Comparison of ENCODE assay signal across 8 cellular contexts in the genomic region with DNA sequence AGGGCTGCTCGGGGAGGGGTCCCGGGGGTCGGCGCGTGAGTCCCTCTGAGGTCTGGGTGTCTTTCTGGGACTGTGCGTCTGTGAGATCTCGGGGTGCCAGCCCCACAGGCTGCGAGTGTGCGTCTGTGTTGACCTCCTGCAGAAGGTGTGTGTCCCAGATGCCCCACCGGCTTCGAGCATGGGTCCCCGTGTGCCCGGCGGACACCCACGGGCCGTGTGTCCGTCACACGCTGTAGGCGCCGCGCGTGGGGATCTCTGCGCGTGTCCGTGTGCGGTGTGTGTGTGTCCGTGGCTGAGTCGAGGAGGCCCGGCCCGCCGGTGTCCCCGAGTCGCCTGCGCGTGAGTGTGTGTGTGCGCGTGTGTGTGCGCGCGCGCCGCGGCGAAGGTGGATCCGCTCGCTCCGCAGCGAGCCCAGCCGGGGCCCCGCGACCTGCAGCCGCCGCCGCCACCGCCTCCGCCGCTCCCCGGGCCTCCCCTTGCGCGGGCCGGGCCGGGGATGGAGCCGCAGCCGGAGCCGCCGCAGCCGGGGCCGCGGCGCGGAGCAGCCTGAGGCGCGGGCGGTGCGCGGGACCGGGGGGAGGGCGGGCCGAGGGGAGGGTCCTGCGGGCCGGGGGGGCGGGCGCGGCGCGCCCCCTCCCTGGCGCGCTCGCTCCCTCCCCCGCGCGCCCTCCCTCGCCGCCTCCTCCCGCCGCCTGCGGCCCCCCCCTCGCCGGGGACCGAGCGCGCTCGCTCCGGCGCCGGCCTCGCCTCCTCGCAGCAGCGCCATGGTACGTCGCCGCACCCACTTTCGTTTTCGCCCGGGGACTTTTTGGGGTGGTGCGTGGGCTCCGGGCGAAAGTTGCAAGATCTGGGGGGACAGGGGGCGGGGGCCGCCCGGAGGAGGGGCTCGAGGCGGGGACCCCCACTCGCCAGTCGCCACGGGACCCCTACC. TPM values are rescaled to one million over a fixed set of nuclear protein-coding genes. Genes with fewer than 3 reads are reported as not detected.
DNase-seq lines count a peak whose midpoint lies in the region; ATAC-seq and TF ChIP-seq lines count a peak whose summit lies in the region.

No MANE protein-coding gene starts in this region.

- H3K36me3 Mint-ChIP-seq in CD4-positive, alpha-beta memory T cell: peaks cover 0 to 8% of the 10 kb centered on the region in 2 donors

- peak overlapping the region; percentile 82 to 88 (median 86) for H3K4me3 Mint-ChIP-seq in CD4-positive, alpha-beta memory T cell

- POLR2A ChIA-PET in CD4-positive, alpha-beta memory T cell (lab: Charles Lee; ENCODE audit: partially characterized antibody): interaction anchor here (1.3 to 1.6 kb wide), 3 partner anchors 9 to 21 kb away, joined by 3 to 9 read pairs (median 3); no protein-coding TSS in a partner anchor
- POLR2A ChIA-PET in HEK293 (lab: Yijun Ruan, JAX): no interaction called here

- H3K36me3 ChIP-seq in CD4-positive, alpha-beta memory T cell (ENCODE audit: insufficient read depth, low read length): no peaks in the 10 kb centered on the region
- no peaks in the 10 kb centered on the region for H3K36me3 ChIP-seq in HEK293 (ENCODE audit: control insufficient read depth in 2 of 2, insufficient read depth in 1 of 2, low read length in 2 of 2)
- no peaks in the 10 kb centered on the region for H3K36me3 ChIP-seq in spleen

- peaks cover 20 to 50% (median 32%) of the 10 kb centered on the region in 4 donors for H3K4me1 Mint-ChIP-seq in CD4-positive, alpha-beta memory T cell

- no peak for TF ChIP-seq POLR2A in spleen (IDR thresholded peaks at IDR 0.05)

- TF ChIP-seq CTCF in HEK293 (tag by site-specific recombination; IDR thresholded peaks at IDR 0.05) (no peak), astrocyte of the spinal cord (IDR thresholded peaks at IDR 0.05; ENCODE audit: low read depth, low read length) (no peak), spleen (IDR thresholded peaks at IDR 0.05 in 8 of 11, conservative IDR thresholded peaks at IDR 0.05 in 3 of 11) (no peak)

- H3K9me3 Mint-ChIP-seq in CD4-positive, alpha-beta memory T cell: peaks cover 0 to 6% (median 0%) of the 10 kb centered on the region in 8 donors

- no peaks in the 10 kb centered on the region for H3K27me3 Mint-ChIP-seq in CD4-positive, alpha-beta memory T cell

- H3K27ac ChIP-seq in CD4-positive, alpha-beta memory T cell (ENCODE audit: low read depth, low read length): peak overlapping the region; percentile 64
- H3K27ac ChIP-seq in HEK293 (ENCODE audit: extremely low read depth, low read depth, low read length) (peak overlapping the region; percentile 22; the same call in 1 of the 2 replicates), spleen (peak overlapping the region; percentile 84 to 97 (median 96))

- H3K27ac Mint-ChIP-seq in CD4-positive, alpha-beta memory T cell: peak overlapping the region; percentile 22 to 91 (median 63)

- in situ Hi-C loops in astrocyte of the spinal cord (cut with HindIII; ENCODE audit: low sequenced_read_pairs): no loop called here

- ATAC-seq in HG03196 (IDR thresholded peaks at IDR 0.05; ENCODE audit: unreplicated experiment) (no peak), GM19328 (IDR thresholded peaks at IDR 0.05; ENCODE audit: unreplicated experiment) (no peak)

- no peaks in the 10 kb centered on the region for H3K27me3 ChIP-seq in CD4-positive, alpha-beta memory T cell (ENCODE audit: insufficient read depth, low read length)
- peaks cover 0 to 11% (median 0%) of the 10 kb centered on the region in 7 donors for H3K27me3 ChIP-seq in spleen (replicated peaks in 1 of 7)

- intact Hi-C loops in CD4-positive, alpha-beta memory T cell (cut with micrococcal nuclease): loop anchor here (2.0 kb wide), 1 partner anchor 20 kb away; no protein-coding TSS in a partner anchor
- intact Hi-C loops in spleen (cut with DNase I; ENCODE audit: low total_unique reads): no loop called here

- no peaks in the 10 kb centered on the region for H3K9me3 ChIP-seq in CD4-positive, alpha-beta memory T cell (ENCODE audit: control insufficient read depth in 1 of 2, low read length in 2 of 2)
- H3K9me3 ChIP-seq in HEK293 (ENCODE audit: control insufficient read depth, insufficient read depth, low read depth, low read length) (no peaks in the 10 kb centered on the region), spleen (peaks cover 0 to 14% (median 2%) of the 10 kb centered on the region in 8 donors)

- WGBS in spleen, 5 donors: 0 to 2% (median 0%) methylated on average over 22 to 120 of the region's 126 CpGs

- CTCF ChIA-PET in CD4-positive, alpha-beta memory T cell (lab: Charles Lee; ENCODE audit: partially characterized antibody): no interaction called here
- CTCF ChIA-PET in HEK293 (lab: Yijun Ruan, JAX): no interaction called here

- H3K4me3 ChIP-seq in CD4-positive, alpha-beta memory T cell (ENCODE audit: low read length in 2 of 2): peak overlapping the region; percentile 34 to 68
- H3K4me3 ChIP-seq in HEK293 (ENCODE audit: low read depth, low read length) (peak overlapping the region; percentile 61), astrocyte of the spinal cord (ENCODE audit: low read depth, low read length) (peak overlapping the region; percentile 60), spleen (peak overlapping the region; percentile 28 to 98 (median 94))

- DNase-seq in CD4-positive, alpha-beta memory T cell: peak; percentile 70 to 80 (median 76)
- DNase-seq in T-helper 2 cell: peak; percentile 47 to 81 (median 58)
- peak; percentile 43 for DNase-seq in astrocyte of the spinal cord (ENCODE audit: low read depth, low spot score)
- DNase-seq in iPS-NIHi11 (ENCODE audit: low spot score): peak; percentile 79
- peak; percentile 93 for DNase-seq in spleen

- peaks cover 23% of the 10 kb centered on the region for H3K4me1 ChIP-seq in CD4-positive, alpha-beta memory T cell (ENCODE audit: insufficient read depth, low read length)
- H3K4me1 ChIP-seq in HEK293 (ENCODE audit: control insufficient read depth, insufficient read depth, low read length) (peaks cover 3% of the 10 kb centered on the region; the same call in 1 of the 2 replicates), spleen (peaks cover 0 to 58% (median 39%) of the 10 kb centered on the region in 6 donors)

TF ChIP-seq in HEK293, 187 proteins besides CTCF, POLR2A, EP300 and RAD21 (continues in another document):
- TF ChIP-seq ZNF645 (tag by site-specific recombination; IDR thresholded peaks at IDR 0.05) (0 out of 2 replicates have a peak, but pooled peaks have one; percentile 37), ZNF76 (tag by site-specific recombination; IDR thresholded peaks at IDR 0.05; ENCODE audit: borderline replicate concordance, low read depth) (peak; percentile 50), ZNF146 (tag by site-specific recombination; IDR thresholded peaks at IDR 0.05) (no peak), ZNF561 (tag by site-specific recombination; IDR thresholded peaks at IDR 0.05; ENCODE audit: borderline replicate concordance) (no peak), GLI2 (tag by site-specific recombination; IDR thresholded peaks at IDR 0.05; ENCODE audit: borderline replicate concordance, low read depth) (no peak), KLF7 (tag by site-specific recombination; IDR thresholded peaks at IDR 0.05; ENCODE audit: borderline replicate concordance) (no peak), GLIS1 (tag by site-specific recombination; IDR thresholded peaks at IDR 0.05) (peak; percentile 71; the same call in 1 of the 2 replicates), ZNF335 (tag by site-specific recombination; conservative IDR thresholded peaks at IDR 0.05) (peak; percentile 58), ZNF585B (tag by site-specific recombination; IDR thresholded peaks at IDR 0.05) (no peak), ZNF366 (tag by site-specific recombination; conservative IDR thresholded peaks at IDR 0.05) (no peak), ZNF791 (tag by site-specific recombination; IDR thresholded peaks at IDR 0.05) (no peak), ZSCAN18 (tag by site-specific recombination; IDR thresholded peaks at IDR 0.05) (no peak), ZNF169 (tag by site-specific recombination; IDR thresholded peaks at IDR 0.05) (no peak), ZIC2 (tag by site-specific recombination; IDR thresholded peaks at IDR 0.05) (peak; percentile 25; the same call in 1 of the 2 replicates), KLF17 (tag by site-specific recombination; IDR thresholded peaks at IDR 0.05) (0 out of 2 replicates have a peak, but pooled peaks have one; percentile 53), ZNF16 (tag by site-specific recombination; IDR thresholded peaks at IDR 0.05; ENCODE audit: low read depth) (no peak)

RNA-seq across cellular contexts. Expression of gene NFIC, which starts 7.2 kb away (rescaled TPM):
- 10 to 100 TPM; 30.3 to 30.9 TPM for total RNA-seq in CD4-positive, alpha-beta memory T cell
- polyA plus RNA-seq in CD4-positive, alpha-beta memory T cell: 10 to 100 TPM in 1 of 2 donors, 1 to 10 TPM in 1; 1.9 to 18.9 TPM
- 100 to 1,000 TPM in 2 of 7 donors, 10 to 100 TPM in 5; 65.4 to 125 (median 77.1) TPM for total RNA-seq in spleen
- polyA plus RNA-seq in spleen: 10 to 100 TPM in 1 of 3 donors, 1 to 10 TPM in 2; 4.1 to 23.4 (median 4.2) TPM

Comparison
In these comparisons a context has a peak if more than half of its experiments do, and no peak if none do; other contexts are left out.
1. DNase-seq: peak in every context shown above with its lines; median percentile 93 in spleen; 79 in iPS-NIHi11; 76 in CD4-positive, alpha-beta memory T cell; 58 in T-helper 2 cell; 43 in astrocyte of the spinal cord.
2. H3K27ac ChIP-seq: peak in every context shown above with its lines; median percentile 96 in spleen; 64 in CD4-positive, alpha-beta memory T cell; 22 in HEK293.